In the genomic region with DNA sequence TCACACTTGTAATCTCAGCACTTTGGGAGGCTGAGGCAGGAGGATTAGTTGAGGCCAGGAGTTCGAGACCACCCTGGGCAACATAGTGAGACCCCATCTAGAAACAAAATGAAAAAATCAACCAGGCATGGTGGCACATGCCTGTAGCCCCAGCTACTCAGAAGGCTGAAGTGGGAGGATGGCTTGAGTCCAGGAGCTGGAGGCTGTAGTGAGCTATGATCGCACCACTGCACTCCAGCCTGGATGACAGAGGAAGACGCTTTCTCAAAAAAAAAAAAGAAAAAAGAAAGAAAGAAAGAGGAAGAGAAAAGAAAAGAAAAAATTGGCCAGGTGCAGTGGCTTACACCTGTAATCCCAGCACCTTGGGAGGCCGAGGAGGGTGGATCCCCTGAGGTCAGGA, we compare ENCODE assay signal across 1 cellular context.
A peak's percentile ranks its signal among the peaks of the same experiment; 100 is the strongest.
TF ChIP-seq lines count a peak whose summit lies in the region.

No MANE protein-coding gene starts in this region.

TF ChIP-seq in WTC11, 78 proteins besides CTCF, POLR2A, EP300 and RAD21:
- TF ChIP-seq ZNF121 (CRISPR knock-in tag; IDR thresholded peaks at IDR 0.05) = peak; percentile 32; the same call in 1 of the 2 replicates
